In genomic region chr20:31842471-31843157, GRCh38 we compare ENCODE assay signal across 11 cellular contexts. TPM values are rescaled to one million over a fixed set of nuclear protein-coding genes. Genes with fewer than 3 reads are reported as not detected.
DNase-seq lines count a peak whose midpoint lies in the region; ATAC-seq and TF ChIP-seq lines count a peak whose summit lies in the region.
"Had no signal": no experiment of that assay in that cellular context is flagged by ENCODE, and none has a peak within 500 bp of the region (broad histone marks: within the 10 kb centered on the region; RNA-seq: fewer than 3 reads in every experiment).

No MANE protein-coding gene starts in this region.

- TF ChIP-seq CTCF in fibroblast of mammary gland (conservative IDR thresholded peaks at IDR 0.05; ENCODE audit: control insufficient read depth, insufficient read depth, low read depth, low read length) (no peak), uterus (IDR thresholded peaks at IDR 0.05) (no peak)

- H2BK120ac ChIP-seq in mesenchymal stem cell (ENCODE audit: low read depth, low read length), result peak overlapping the region; percentile 21

- peak overlapping the region; percentile 20 for H2BK5ac ChIP-seq in mesenchymal stem cell (ENCODE audit: low read depth, low read length, poor library complexity, severe bottlenecking)

- peak overlapping the region; percentile 5 for H3K4me2 ChIP-seq in mesenchymal stem cell (ENCODE audit: low read length, poor library complexity, severe bottlenecking)

- no peak overlapping the region for H3K9ac ChIP-seq in mesenchymal stem cell (ENCODE audit: low read length)

- peaks cover 69% of the 10 kb centered on the region for H3K4me1 ChIP-seq in mesenchymal stem cell (ENCODE audit: control insufficient read depth, insufficient read depth, low read depth, low read length)
- H3K4me1 ChIP-seq in uterus, result peaks cover 0 to 18% of the 10 kb centered on the region in 2 donors
- H3K4me1 ChIP-seq in HAP-1, result no peaks in the 10 kb centered on the region

- peak; percentile 60 for DNase-seq in NCI-H69 (lab: John Stamatoyannopoulos, UW)
- DNase-seq in fibroblast of mammary gland (ENCODE audit: low read depth), result peak; percentile 46
- peak; percentile 80 for DNase-seq in mesenchymal stem cell
- peak; percentile 43 to 59 for DNase-seq in uterus
- DNase-seq in NCI-H345 (lab: John Stamatoyannopoulos, UW), result no peak
- no peak for DNase-seq in HAP-1 (ENCODE audit: low spot score in 2 of 2)
- DNase-seq: activated CD4-positive, alpha-beta T cell treated with anti-CD3 and anti-CD28 coated beads, Interleukin-2, amount 50 U/mL, for 4 hours; cerebellar nuclear complex; mucosa of descending colon; Peyer's patch had no signal

- no peak for TF ChIP-seq POLR2A in uterus (IDR thresholded peaks at IDR 0.05)

- no peak overlapping the region for H2AFZ ChIP-seq in mesenchymal stem cell (ENCODE audit: low read depth, low read length)

- peak overlapping the region in 1 of 2 experiments; percentile 5 for H3K14ac ChIP-seq in mesenchymal stem cell (ENCODE audit: low read length in 2 of 2)

- H3K27me3 ChIP-seq in mesenchymal stem cell (ENCODE audit: control insufficient read depth in 1 of 2, insufficient read depth in 1 of 2, low read length in 2 of 2), result peaks cover 9 to 60% of the 10 kb centered on the region in 2 experiments
- H3K27me3 ChIP-seq in uterus, result no peaks in the 10 kb centered on the region
- no peaks in the 10 kb centered on the region; the same call in 1 of the 2 replicates for H3K27me3 ChIP-seq in HAP-1 (ENCODE audit: low read depth)
- H3K27me3 ChIP-seq: Peyer's patch had no signal

- no peak for ATAC-seq in activated CD4-positive, CD25-positive, alpha-beta regulatory T cell treated with anti-CD3 and anti-CD28 coated beads, Interleukin-2, amount 50 U/mL, for 24 hours
- ATAC-seq: mucosa of descending colon had no signal

- in situ Hi-C loops in HAP-1 (cut with MboI; ENCODE audit: low sequenced_read_pairs), result no loop called here

- H4K91ac ChIP-seq in mesenchymal stem cell (ENCODE audit: low read length), result peak overlapping the region; percentile 78

- peaks cover 0 to 3% of the 10 kb centered on the region in 2 experiments for H3K36me3 ChIP-seq in mesenchymal stem cell (ENCODE audit: control insufficient read depth in 1 of 2, insufficient read depth in 2 of 2, low read depth in 1 of 2, low read length in 2 of 2)
- no peaks in the 10 kb centered on the region for H3K36me3 ChIP-seq in uterus
- no peaks in the 10 kb centered on the region for H3K36me3 ChIP-seq in HAP-1 (replicated peaks)
- H3K36me3 ChIP-seq: Peyer's patch had no signal

- intact Hi-C loops in uterus (cut with DNase I; ENCODE audit: low total_unique reads), result loop anchor here (10.0 kb wide), 1 partner anchor 112 kb away; the partner anchor contains the start of gene PDRG1

- peak overlapping the region; percentile 61 for H4K8ac ChIP-seq in mesenchymal stem cell (ENCODE audit: low read length)

- H3K23ac ChIP-seq in mesenchymal stem cell (ENCODE audit: low read length in 2 of 2), result no peak overlapping the region

- peak overlapping the region; percentile 7 to 23 for H2BK12ac ChIP-seq in mesenchymal stem cell (ENCODE audit: low read length in 2 of 2)

- no peak overlapping the region for H2BK15ac ChIP-seq in mesenchymal stem cell (ENCODE audit: low read depth, poor library complexity, severe bottlenecking)

- H3K27ac ChIP-seq in mesenchymal stem cell (ENCODE audit: low read length, poor library complexity, severe bottlenecking) (peak overlapping the region; percentile 60), uterus (peak overlapping the region; percentile 78 to 81)

- peak overlapping the region in 1 of 2 experiments; percentile 13 for H3K4ac ChIP-seq in mesenchymal stem cell (ENCODE audit: low read depth in 1 of 2, low read length in 2 of 2)

- H3K18ac ChIP-seq in mesenchymal stem cell (ENCODE audit: low read depth in 1 of 2, low read length in 2 of 2), result peak overlapping the region; percentile 13 to 81

- H3K9me3 ChIP-seq in mesenchymal stem cell (ENCODE audit: control insufficient read depth, low read length) (no peaks in the 10 kb centered on the region), uterus (no peaks in the 10 kb centered on the region), HAP-1 (no peaks in the 10 kb centered on the region)
- H3K9me3 ChIP-seq: mucosa of descending colon, Peyer's patch had no signal

- H2AK5ac ChIP-seq in mesenchymal stem cell (ENCODE audit: low read length, severe bottlenecking), result peak overlapping the region; percentile 17

- no peak overlapping the region for H3K4me3 ChIP-seq in fibroblast of mammary gland (ENCODE audit: control insufficient read depth, low read depth, low read length)
- H3K4me3 ChIP-seq in mesenchymal stem cell (ENCODE audit: insufficient read depth in 1 of 2, low read depth in 1 of 2, low read length in 2 of 2), result no peak overlapping the region
- H3K4me3 ChIP-seq in uterus, result no peak overlapping the region
- no peak overlapping the region for H3K4me3 ChIP-seq in HAP-1
- H3K4me3 ChIP-seq: mucosa of descending colon, Peyer's patch had no signal

- no peaks in the 10 kb centered on the region for H3K79me1 ChIP-seq in mesenchymal stem cell (replicated peaks; ENCODE audit: low read length, poor library complexity, severe bottlenecking)

- WGBS in mesenchymal stem cell, result 29% methylated on average over 10 of the region's 12 CpGs

RNA-seq across cellular contexts. Expression of gene FOXS1, which starts 2.8 kb away (rescaled TPM):
- 0.23 TPM for polyA plus RNA-seq in mesenchymal stem cell (2013, experiment 1 of 2)
- polyA plus RNA-seq in mesenchymal stem cell (2013, experiment 2 of 2), result 0.26 TPM
- 1 to 10 TPM in 2 of 4 donors, not detected in 2; 5.4 to 6.2 TPM for total RNA-seq in uterus
- total RNA-seq: Peyer's patch had no signal

RNA-seq across cellular contexts. Expression of gene MYLK2, which starts 23.5 kb away (rescaled TPM):
- polyA plus RNA-seq in mesenchymal stem cell (2013, experiment 1 of 2), result 0.06 TPM
- polyA plus RNA-seq in mesenchymal stem cell (2013, experiment 2 of 2), result 0.04 TPM
- under 1 TPM in 2 of 4 donors, not detected in 2; 0.21 to 0.69 TPM for total RNA-seq in uterus

RNA-seq across cellular contexts. Expression of gene DUSP15, which starts 27.7 kb away (rescaled TPM):
- 0.10 TPM for polyA plus RNA-seq in mesenchymal stem cell (2013, experiment 1 of 2)
- 0.11 TPM for polyA plus RNA-seq in mesenchymal stem cell (2013, experiment 2 of 2)
- 10 to 100 TPM in 1 of 4 donors, 1 to 10 TPM in 2, not detected in 1; 1.6 to 45.6 (median 8.8) TPM for total RNA-seq in uterus

RNA-seq across cellular contexts. Expression of gene TTLL9, which starts 27.8 kb away (rescaled TPM):
- polyA plus RNA-seq in mesenchymal stem cell (2013, experiment 1 of 2), result not detected
- polyA plus RNA-seq in mesenchymal stem cell (2013, experiment 2 of 2), result 0.03 TPM
- 1 to 10 TPM in 1 of 4 donors, under 1 TPM in 2, not detected in 1; under 0.01 to 2.9 (median 0.91) TPM for total RNA-seq in uterus

Comparison
In these comparisons a context has a peak if more than half of its experiments do, and no peak if none do; other contexts are left out.
1. DNase-seq: peak in NCI-H69 (single experiment), fibroblast of mammary gland (single experiment), mesenchymal stem cell (single experiment) and uterus (2 of 2); none in NCI-H345 (single experiment) and HAP-1 (0 of 2).